In the genomic region with DNA sequence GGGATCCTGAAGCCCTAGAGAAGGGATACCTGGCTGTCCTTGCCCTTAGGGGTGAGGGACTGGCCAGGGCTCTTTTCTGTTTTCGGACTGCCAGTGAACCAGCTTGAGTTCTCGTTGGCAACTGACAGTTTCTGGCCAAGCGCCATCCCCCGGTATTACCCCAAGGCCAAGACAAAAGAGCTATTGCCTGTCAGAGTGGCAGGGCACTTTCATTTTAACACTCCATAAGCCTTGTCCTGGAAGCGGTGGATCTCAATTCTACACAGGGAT, we compare ENCODE assay signal across 12 cellular contexts. TPM values are rescaled to one million over a fixed set of nuclear protein-coding genes. Genes with fewer than 3 reads are reported as not detected.
DNase-seq lines count a peak whose midpoint lies in the region; ATAC-seq and TF ChIP-seq lines count a peak whose summit lies in the region.
"Had no signal": no experiment of that assay in that cellular context is flagged by ENCODE, and none has a peak within 500 bp of the region (broad histone marks: within the 10 kb centered on the region; RNA-seq: fewer than 3 reads in every experiment).

No MANE protein-coding gene starts in this region.

- TF ChIP-seq CTCF in SK-N-SH (IDR thresholded peaks at IDR 0.05) (no peak), osteocyte (IDR thresholded peaks at IDR 0.05) (no peak), RWPE1 (conservative IDR thresholded peaks at IDR 0.05; ENCODE audit: low read depth) (no peak), uterus (IDR thresholded peaks at IDR 0.05) (no peak)

- CTCF ChIA-PET in SK-N-SH (lab: Yijun Ruan, JAX) (interaction anchor here (0.9 to 1.5 kb wide), 5 partner anchors 13 to 71 kb away, joined by 3 to 4 read pairs (median 3); a partner anchor contains a TSS), RWPE1 (lab: Yijun Ruan, JAX) (no interaction called here)

- H3K27me3 ChIP-seq in SK-N-SH (ENCODE audit: insufficient read depth), result no peaks in the 10 kb centered on the region
- H3K27me3 ChIP-seq in uterus, result no peaks in the 10 kb centered on the region
- H3K27me3 ChIP-seq: testis had no signal

- no peak overlapping the region for H3K9ac ChIP-seq in SK-N-SH

- no peak for TF ChIP-seq POLR2A in uterus (IDR thresholded peaks at IDR 0.05)

- H3K9me2 ChIP-seq in SK-N-SH, result no peaks in the 10 kb centered on the region

- POLR2A ChIA-PET in SK-N-SH (lab: Yijun Ruan, JAX), result interaction anchor here (2.0 kb wide), 1 partner anchor 149 kb away, joined by 11 read pairs; a partner anchor contains a TSS
- POLR2A ChIA-PET in RWPE1 (lab: Yijun Ruan, JAX; ENCODE audit: low non-redundant PET), result no interaction called here

- H3K9me3 ChIP-seq in SK-N-SH (no peaks in the 10 kb centered on the region), uterus (no peaks in the 10 kb centered on the region)
- H3K9me3 ChIP-seq: SJSA1, testis had no signal

- no peak for TF ChIP-seq RAD21 in SK-N-SH (IDR thresholded peaks at IDR 0.05; ENCODE audit: low read length)

- no peak for TF ChIP-seq EP300 in SK-N-SH (IDR thresholded peaks at IDR 0.05; ENCODE audit: borderline replicate concordance in 1 of 2, low read depth in 1 of 2, low read length in 1 of 2)

- no peaks in the 10 kb centered on the region for H3K9me3 Mint-ChIP-seq in dendritic cell treated with granulocyte-macrophage colony-stimulating factor and Interleukin-4, amounts not matched to agents 40 ng/mL and 50 ng/mL, for 4 days
- H3K9me3 Mint-ChIP-seq in osteocyte (ENCODE audit: unreplicated experiment), result no peaks in the 10 kb centered on the region

- H3K36me3 Mint-ChIP-seq in dendritic cell treated with granulocyte-macrophage colony-stimulating factor and Interleukin-4, amounts not matched to agents 40 ng/mL and 50 ng/mL, for 4 days (ENCODE audit: low read depth), result no peaks in the 10 kb centered on the region
- peaks cover 4% of the 10 kb centered on the region for H3K36me3 Mint-ChIP-seq in osteocyte (ENCODE audit: unreplicated experiment)

- H3K79me2 ChIP-seq in SK-N-SH (ENCODE audit: insufficient read depth), result no peaks in the 10 kb centered on the region

- H3K36me3 ChIP-seq in SK-N-SH (replicated peaks in 1 of 2; ENCODE audit: control insufficient read depth in 1 of 2, insufficient read depth in 2 of 2, low read length in 1 of 2), result peaks cover 0 to 9% of the 10 kb centered on the region in 2 experiments
- no peaks in the 10 kb centered on the region for H3K36me3 ChIP-seq in uterus
- H3K36me3 ChIP-seq: SJSA1 had no signal

- H3K4me1 Mint-ChIP-seq in dendritic cell treated with granulocyte-macrophage colony-stimulating factor and Interleukin-4, amounts not matched to agents 40 ng/mL and 50 ng/mL, for 4 days (ENCODE audit: low read depth), result peaks cover 30% of the 10 kb centered on the region
- H3K4me1 Mint-ChIP-seq in osteocyte (ENCODE audit: unreplicated experiment), result peaks cover 34% of the 10 kb centered on the region

- H3K4me1 ChIP-seq in SK-N-SH (ENCODE audit: control insufficient read depth in 1 of 2, insufficient read depth in 2 of 2, low read depth in 1 of 2, low read length in 1 of 2) (peaks cover 0 to 14% of the 10 kb centered on the region in 2 experiments; a peak in 1 of 4 replicates), uterus (peaks cover 0 to 22% of the 10 kb centered on the region in 2 donors)

- H3F3A ChIP-seq in SK-N-SH (replicated peaks; ENCODE audit: insufficient read depth), result no peaks in the 10 kb centered on the region

- no peak overlapping the region for H3K4me2 ChIP-seq in SK-N-SH

- H3K27ac ChIP-seq in SK-N-SH (ENCODE audit: low read depth in 2 of 2, low read length in 1 of 2) (no peak overlapping the region), RWPE1 (no peak overlapping the region), uterus (peak overlapping the region in 1 of 2 donors; percentile 77)
- H3K27ac ChIP-seq: SJSA1, testis had no signal

- 0 out of 2 replicates have a peak overlapping the region, but pooled peaks have one; percentile 87 for H2AFZ ChIP-seq in SK-N-SH (ENCODE audit: low read depth)

- no peak overlapping the region for H3K4me3 ChIP-seq in SK-N-SH (ENCODE audit: low read depth in 2 of 2, low read length in 1 of 2)
- H3K4me3 ChIP-seq in uterus, result no peak overlapping the region

- H3K4me3 Mint-ChIP-seq in dendritic cell treated with granulocyte-macrophage colony-stimulating factor and Interleukin-4, amounts not matched to agents 40 ng/mL and 50 ng/mL, for 4 days, result peak overlapping the region; percentile 71
- peak overlapping the region; percentile 81 for H3K4me3 Mint-ChIP-seq in osteocyte (ENCODE audit: unreplicated experiment)

- H3K27me3 Mint-ChIP-seq in dendritic cell treated with granulocyte-macrophage colony-stimulating factor and Interleukin-4, amounts not matched to agents 40 ng/mL and 50 ng/mL, for 4 days, result peaks cover 77% of the 10 kb centered on the region
- H3K27me3 Mint-ChIP-seq in osteocyte (ENCODE audit: unreplicated experiment), result peaks cover 20% of the 10 kb centered on the region

- 86% methylated on average over 2 of the region's 5 CpGs for WGBS in SK-N-SH (ENCODE audit: low lambda C conversion rate)

- peak overlapping the region; percentile 12 for H3K27ac Mint-ChIP-seq in dendritic cell treated with granulocyte-macrophage colony-stimulating factor and Interleukin-4, amounts not matched to agents 40 ng/mL and 50 ng/mL, for 4 days
- peak overlapping the region; percentile 79 for H3K27ac Mint-ChIP-seq in osteocyte (ENCODE audit: unreplicated experiment)

- ATAC-seq in SK-N-SH treated with all-trans-retinoic acid at 6 μM for 48 hours, result no peak

- intact Hi-C loops in dendritic cell treated with granulocyte-macrophage colony-stimulating factor and Interleukin-4, amounts not matched to agents 40 ng/mL and 50 ng/mL, for 4 days (cut with micrococcal nuclease), result no loop called here
- intact Hi-C loops in uterus (cut with DNase I; ENCODE audit: low total_unique reads), result no loop called here

- DNase-seq in SK-N-SH (no peak), KG1 (lab: John Stamatoyannopoulos, UW) (peak; percentile 30), osteocyte (ENCODE audit: extremely low spot score, unreplicated experiment) (no peak), RWPE1 (ENCODE audit: low spot score) (no peak), NCI-H1092 treated with DMSO at 0.1 percent for 48 hours (lab: John Stamatoyannopoulos, UW) (no peak), uterus (no peak)
- DNase-seq: testis had no signal

- no peaks in the 10 kb centered on the region for H4K20me1 ChIP-seq in SK-N-SH (ENCODE audit: insufficient read depth)

TF ChIP-seq in SK-N-SH, 30 proteins besides CTCF, POLR2A, EP300 and RAD21 (continues in another document):
- no peak for TF ChIP-seq NRF1 (IDR thresholded peaks at IDR 0.05; ENCODE audit: low read depth, low read length)
- TF ChIP-seq GATA2 (CRISPR knock-in tag; IDR thresholded peaks at IDR 0.05), result no peak
- TF ChIP-seq, protein P1, sequence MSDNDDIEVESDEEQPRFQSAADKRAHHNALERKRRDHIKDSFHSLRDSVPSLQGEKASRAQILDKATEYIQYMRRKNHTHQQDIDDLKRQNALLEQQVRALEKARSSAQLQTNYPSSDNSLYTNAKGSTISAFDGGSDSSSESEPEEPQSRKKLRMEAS (IDR thresholded peaks at IDR 0.05; ENCODE audit: low read depth), result no peak
- no peak for TF ChIP-seq EZH2phosphoT487 (IDR thresholded peaks at IDR 0.05; ENCODE audit: borderline replicate concordance, low read depth)
- TF ChIP-seq TAF1 (IDR thresholded peaks at IDR 0.05; ENCODE audit: borderline replicate concordance, low read depth, low read length), result no peak
- TF ChIP-seq YY1 (IDR thresholded peaks at IDR 0.05; ENCODE audit: low read depth), result no peak
- TF ChIP-seq POLR2AphosphoS5 (IDR thresholded peaks at IDR 0.05; ENCODE audit: low read depth, low read length), result no peak
- TF ChIP-seq FOXM1 (IDR thresholded peaks at IDR 0.05; ENCODE audit: low read depth), result no peak
- TF ChIP-seq ELF1 (IDR thresholded peaks at IDR 0.05), result no peak

TF ChIP-seq in SK-N-SH treated with all-trans-retinoic acid at 6 μM for 48 hours, 23 proteins besides CTCF, POLR2A, EP300 and RAD21:
- TF ChIP-seq TCF4 (CRISPR knock-in tag; IDR thresholded peaks at IDR 0.05; ENCODE audit: borderline replicate concordance) (no peak), ZC3H10 (CRISPR knock-in tag; IDR thresholded peaks at IDR 0.05) (no peak), OSR1 (CRISPR knock-in tag; IDR thresholded peaks at IDR 0.05) (no peak), ZFP3 (CRISPR knock-in tag; IDR thresholded peaks at IDR 0.05) (no peak)
- TF ChIP-seq, protein P2, sequence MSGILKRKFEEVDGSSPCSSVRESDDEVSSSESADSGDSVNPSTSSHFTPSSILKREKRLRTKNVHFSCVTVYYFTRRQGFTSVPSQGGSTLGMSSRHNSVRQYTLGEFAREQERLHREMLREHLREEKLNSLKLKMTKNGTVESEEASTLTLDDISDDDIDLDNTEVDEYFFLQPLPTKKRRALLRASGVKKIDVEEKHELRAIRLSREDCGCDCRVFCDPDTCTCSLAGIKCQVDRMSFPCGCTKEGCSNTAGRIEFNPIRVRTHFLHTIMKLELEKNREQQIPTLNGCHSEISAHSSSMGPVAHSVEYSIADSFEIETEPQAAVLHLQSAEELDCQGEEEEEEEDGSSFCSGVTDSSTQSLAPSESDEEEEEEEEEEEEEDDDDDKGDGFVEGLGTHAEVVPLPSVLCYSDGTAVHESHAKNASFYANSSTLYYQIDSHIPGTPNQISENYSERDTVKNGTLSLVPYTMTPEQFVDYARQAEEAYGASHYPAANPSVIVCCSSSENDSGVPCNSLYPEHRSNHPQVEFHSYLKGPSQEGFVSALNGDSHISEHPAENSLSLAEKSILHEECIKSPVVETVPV (CRISPR knock-in tag; IDR thresholded peaks at IDR 0.05), result no peak
TF ChIP-seq in SK-N-SH treated with all-trans-retinoic acid at 6 μM for 48 hours: peak in this region for 0.

RNA-seq across cellular contexts. Expression of a gene that starts 1.0 kb away (rescaled TPM):
- 58.3 and 99.9 TPM in 2 replicates for polyA plus RNA-seq in SK-N-SH (2012; rRNA removed)
- 36.1 and 58.7 TPM in 2 replicates for polyA plus RNA-seq in SK-N-SH (2012; cell fraction: cytosol; rRNA removed)
- 140 and 155 TPM in 2 replicates for polyA plus RNA-seq in SK-N-SH (2012; cell fraction: nucleus; rRNA removed)
- total RNA-seq in osteocyte (84.0 and 85.8 TPM in 2 replicates), uterus (100 to 1,000 TPM in 1 of 4 donors, 10 to 100 TPM in 3; 15.3 to 154 (median 19.1) TPM)
- total RNA-seq: NCI-H460 had no signal

RNA-seq across cellular contexts. Expression of a gene that starts 13.4 kb away (rescaled TPM):
- 1.1 and 1.2 TPM in 2 replicates for polyA plus RNA-seq in SK-N-SH (2012; rRNA removed)
- 0.17 and 0.87 TPM in 2 replicates for polyA plus RNA-seq in SK-N-SH (2012; cell fraction: cytosol; rRNA removed)
- 0.34 and 0.79 TPM in 2 replicates for polyA plus RNA-seq in SK-N-SH (2012; cell fraction: nucleus; rRNA removed)
- total RNA-seq in osteocyte, result not detected in 2 replicates
- total RNA-seq in uterus, result not detected
- total RNA-seq: NCI-H460, SJSA1 had no signal
- polyA plus RNA-seq: neural cell had no signal

RNA-seq across cellular contexts. Expression of a gene that starts 14.8 kb away (rescaled TPM):
- polyA plus RNA-seq in SK-N-SH (2012; rRNA removed), result 0.02 and 0.10 TPM in 2 replicates
- polyA plus RNA-seq in SK-N-SH (2012; cell fraction: cytosol; rRNA removed), result 0.03 and 0.05 TPM in 2 replicates
- 0.46 and 0.64 TPM in 2 replicates for polyA plus RNA-seq in SK-N-SH (2012; cell fraction: nucleus; rRNA removed)
- total RNA-seq in osteocyte, result not detected in 2 replicates
- total RNA-seq in uterus, result not detected
- total RNA-seq: NCI-H460, SJSA1 had no signal
- polyA plus RNA-seq: neural cell had no signal

RNA-seq across cellular contexts. Expression of a gene that starts 39.1 kb away (rescaled TPM):
- polyA plus RNA-seq in SK-N-SH (2012; rRNA removed), result 65.2 and 73.6 TPM in 2 replicates
- 16.3 and 21.7 TPM in 2 replicates for polyA plus RNA-seq in SK-N-SH (2012; cell fraction: cytosol; rRNA removed)
- polyA plus RNA-seq in SK-N-SH (2012; cell fraction: nucleus; rRNA removed), result 566 and 689 TPM in 2 replicates
- 68.3 and 80.8 TPM in 2 replicates for total RNA-seq in osteocyte
- 10 to 100 TPM; 13.5 to 43.6 (median 31.3) TPM for total RNA-seq in uterus

RNA-seq across cellular contexts. Expression of a gene that starts 39.2 kb away (rescaled TPM):
- 62.0 and 78.4 TPM in 2 replicates for polyA plus RNA-seq in SK-N-SH (2012; rRNA removed)
- 25.1 and 33.3 TPM in 2 replicates for polyA plus RNA-seq in SK-N-SH (2012; cell fraction: cytosol; rRNA removed)
- polyA plus RNA-seq in SK-N-SH (2012; cell fraction: nucleus; rRNA removed), result 293 and 305 TPM in 2 replicates
- total RNA-seq in osteocyte (45.2 and 51.1 TPM in 2 replicates), uterus (10 to 100 TPM in 3 of 4 donors, 1 to 10 TPM in 1; 5.9 to 48.6 (median 37.9) TPM)
